In the genomic region with DNA sequence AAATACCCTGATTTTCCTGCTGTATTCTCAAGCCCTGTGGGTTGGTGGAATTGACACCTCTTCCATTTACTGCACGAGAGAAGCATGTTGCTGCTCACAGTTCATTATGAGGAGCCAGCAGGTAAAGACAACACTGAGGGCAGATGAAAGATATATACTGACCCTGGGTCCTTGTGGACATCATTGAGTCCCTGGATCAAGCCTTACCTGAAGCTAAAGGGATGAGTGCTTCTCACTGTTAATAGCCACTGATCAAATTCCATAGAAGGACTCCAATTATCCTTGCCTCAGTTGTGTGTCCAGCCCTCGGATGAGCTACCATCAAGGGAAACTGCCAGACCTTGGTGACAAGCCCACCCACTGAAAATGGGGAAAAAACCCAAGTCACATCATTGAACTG, we compare ENCODE assay signal across 1 cellular context.
TF ChIP-seq lines count a peak whose summit lies in the region.

No MANE protein-coding gene starts in this region.

TF ChIP-seq in HepG2, 621 proteins besides CTCF, POLR2A, EP300 and RAD21:
- TF ChIP-seq, protein P1, sequence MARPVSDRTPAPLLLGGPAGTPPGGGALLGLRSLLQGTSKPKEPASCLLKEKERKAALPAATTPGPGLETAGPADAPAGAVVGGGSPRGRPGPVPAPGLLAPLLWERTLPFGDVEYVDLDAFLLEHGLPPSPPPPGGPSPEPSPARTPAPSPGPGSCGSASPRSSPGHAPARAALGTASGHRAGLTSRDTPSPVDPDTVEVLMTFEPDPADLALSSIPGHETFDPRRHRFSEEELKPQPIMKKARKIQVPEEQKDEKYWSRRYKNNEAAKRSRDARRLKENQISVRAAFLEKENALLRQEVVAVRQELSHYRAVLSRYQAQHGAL (CRISPR knock-in tag; IDR thresholded peaks at IDR 0.05; ENCODE audit: not compliant biosample characterization) = no peak
- TF ChIP-seq ZNF329 (CRISPR knock-in tag; IDR thresholded peaks at IDR 0.05; ENCODE audit: low read depth) = peak; percentile 98
